2 cellular contexts compared by ENCODE assay signal in the genomic region with DNA sequence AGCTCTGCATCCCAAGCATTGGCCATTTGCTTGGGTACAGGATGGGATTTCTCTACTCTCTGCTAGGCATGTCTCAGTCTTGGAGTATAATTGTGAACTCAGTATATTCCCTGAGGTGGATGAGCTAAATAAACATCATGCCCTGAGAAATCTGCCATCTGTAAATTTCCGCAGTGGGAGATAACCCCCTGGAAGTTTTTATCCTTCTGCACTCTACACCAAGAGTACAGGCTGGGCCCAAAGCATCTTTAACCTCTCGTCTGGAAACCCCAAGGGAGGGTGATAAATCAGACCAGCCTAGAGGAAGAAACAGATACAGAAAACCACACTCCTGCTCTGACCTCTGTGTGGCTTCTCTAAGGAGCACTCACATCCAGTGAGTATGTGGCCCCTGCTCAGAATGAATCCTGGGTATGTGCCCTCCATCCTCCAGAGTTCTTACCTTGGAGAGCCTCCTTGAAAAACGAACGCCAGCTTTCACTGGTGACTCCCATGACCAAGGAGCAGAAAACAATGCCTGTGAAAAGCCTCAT.
TF ChIP-seq lines count a peak whose summit lies in the region.

No MANE protein-coding gene starts in this region.

TF ChIP-seq in A549, 52 proteins besides CTCF, POLR2A, EP300 and RAD21:
- no peak for TF ChIP-seq RNF2 (IDR thresholded peaks at IDR 0.05; ENCODE audit: borderline replicate concordance, low read depth)
- TF ChIP-seq TP53 (CRISPR knock-in tag; IDR thresholded peaks at IDR 0.05), result no peak
- TF ChIP-seq E2F6 (IDR thresholded peaks at IDR 0.05; ENCODE audit: borderline replicate concordance, low read depth), result no peak
- no peak for TF ChIP-seq CBX8 (IDR thresholded peaks at IDR 0.05)
- TF ChIP-seq ZC3H11A (IDR thresholded peaks at IDR 0.05), result no peak
- TF ChIP-seq PBX3 (IDR thresholded peaks at IDR 0.05), result no peak
- TF ChIP-seq TFCP2L1 (CRISPR knock-in tag; IDR thresholded peaks at IDR 0.05), result no peak
- no peak for TF ChIP-seq BHLHE40 (IDR thresholded peaks at IDR 0.05; ENCODE audit: low read depth, low read length)

TF ChIP-seq in GM12878, 131 proteins besides CTCF, POLR2A, EP300 and RAD21:
- TF ChIP-seq, protein P1, sequence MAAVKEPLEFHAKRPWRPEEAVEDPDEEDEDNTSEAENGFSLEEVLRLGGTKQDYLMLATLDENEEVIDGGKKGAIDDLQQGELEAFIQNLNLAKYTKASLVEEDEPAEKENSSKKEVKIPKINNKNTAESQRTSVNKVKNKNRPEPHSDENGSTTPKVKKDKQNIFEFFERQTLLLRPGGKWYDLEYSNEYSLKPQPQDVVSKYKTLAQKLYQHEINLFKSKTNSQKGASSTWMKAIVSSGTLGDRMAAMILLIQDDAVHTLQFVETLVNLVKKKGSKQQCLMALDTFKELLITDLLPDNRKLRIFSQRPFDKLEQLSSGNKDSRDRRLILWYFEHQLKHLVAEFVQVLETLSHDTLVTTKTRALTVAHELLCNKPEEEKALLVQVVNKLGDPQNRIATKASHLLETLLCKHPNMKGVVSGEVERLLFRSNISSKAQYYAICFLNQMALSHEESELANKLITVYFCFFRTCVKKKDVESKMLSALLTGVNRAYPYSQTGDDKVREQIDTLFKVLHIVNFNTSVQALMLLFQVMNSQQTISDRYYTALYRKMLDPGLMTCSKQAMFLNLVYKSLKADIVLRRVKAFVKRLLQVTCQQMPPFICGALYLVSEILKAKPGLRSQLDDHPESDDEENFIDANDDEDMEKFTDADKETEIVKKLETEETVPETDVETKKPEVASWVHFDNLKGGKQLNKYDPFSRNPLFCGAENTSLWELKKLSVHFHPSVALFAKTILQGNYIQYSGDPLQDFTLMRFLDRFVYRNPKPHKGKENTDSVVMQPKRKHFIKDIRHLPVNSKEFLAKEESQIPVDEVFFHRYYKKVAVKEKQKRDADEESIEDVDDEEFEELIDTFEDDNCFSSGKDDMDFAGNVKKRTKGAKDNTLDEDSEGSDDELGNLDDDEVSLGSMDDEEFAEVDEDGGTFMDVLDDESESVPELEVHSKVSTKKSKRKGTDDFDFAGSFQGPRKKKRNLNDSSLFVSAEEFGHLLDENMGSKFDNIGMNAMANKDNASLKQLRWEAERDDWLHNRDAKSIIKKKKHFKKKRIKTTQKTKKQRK (IDR thresholded peaks at IDR 0.05; ENCODE audit: low read depth, low read length), result no peak
- TF ChIP-seq PAX5 (IDR thresholded peaks at IDR 0.05; ENCODE audit: borderline replicate concordance, low read depth, low read length) (no peak), WRNIP1 (IDR thresholded peaks at IDR 0.05; ENCODE audit: borderline replicate concordance, low read depth, low read length) (no peak), NFYA (IDR thresholded peaks at IDR 0.05; ENCODE audit: borderline replicate concordance, low read depth, low read length) (no peak), MTA2 (IDR thresholded peaks at IDR 0.05; ENCODE audit: low read depth) (no peak), IKZF2 (IDR thresholded peaks at IDR 0.05) (no peak), MYB (IDR thresholded peaks at IDR 0.05; ENCODE audit: borderline replicate concordance, low read depth, low read length) (no peak), TAF1 (IDR thresholded peaks at IDR 0.05; ENCODE audit: borderline replicate concordance, low read depth, low read length) (no peak), CBX5 (IDR thresholded peaks at IDR 0.05; ENCODE audit: low read depth) (no peak), CBFB (IDR thresholded peaks at IDR 0.05; ENCODE audit: low read depth) (no peak), CHD4 (IDR thresholded peaks at IDR 0.05) (no peak), CHD1 (IDR thresholded peaks at IDR 0.05; ENCODE audit: low read depth, low read length) (no peak), ETV6 (conservative IDR thresholded peaks at IDR 0.05 in 1 of 2, IDR thresholded peaks at IDR 0.05 in 1 of 2; ENCODE audit: borderline replicate concordance in 1 of 2, low read depth in 1 of 2) (no peak), MYC (IDR thresholded peaks at IDR 0.05; ENCODE audit: insufficient read depth, insufficient read length, insufficient replicate concordance, low read length, severe bottlenecking) (no peak)
- TF ChIP-seq, protein P2, sequence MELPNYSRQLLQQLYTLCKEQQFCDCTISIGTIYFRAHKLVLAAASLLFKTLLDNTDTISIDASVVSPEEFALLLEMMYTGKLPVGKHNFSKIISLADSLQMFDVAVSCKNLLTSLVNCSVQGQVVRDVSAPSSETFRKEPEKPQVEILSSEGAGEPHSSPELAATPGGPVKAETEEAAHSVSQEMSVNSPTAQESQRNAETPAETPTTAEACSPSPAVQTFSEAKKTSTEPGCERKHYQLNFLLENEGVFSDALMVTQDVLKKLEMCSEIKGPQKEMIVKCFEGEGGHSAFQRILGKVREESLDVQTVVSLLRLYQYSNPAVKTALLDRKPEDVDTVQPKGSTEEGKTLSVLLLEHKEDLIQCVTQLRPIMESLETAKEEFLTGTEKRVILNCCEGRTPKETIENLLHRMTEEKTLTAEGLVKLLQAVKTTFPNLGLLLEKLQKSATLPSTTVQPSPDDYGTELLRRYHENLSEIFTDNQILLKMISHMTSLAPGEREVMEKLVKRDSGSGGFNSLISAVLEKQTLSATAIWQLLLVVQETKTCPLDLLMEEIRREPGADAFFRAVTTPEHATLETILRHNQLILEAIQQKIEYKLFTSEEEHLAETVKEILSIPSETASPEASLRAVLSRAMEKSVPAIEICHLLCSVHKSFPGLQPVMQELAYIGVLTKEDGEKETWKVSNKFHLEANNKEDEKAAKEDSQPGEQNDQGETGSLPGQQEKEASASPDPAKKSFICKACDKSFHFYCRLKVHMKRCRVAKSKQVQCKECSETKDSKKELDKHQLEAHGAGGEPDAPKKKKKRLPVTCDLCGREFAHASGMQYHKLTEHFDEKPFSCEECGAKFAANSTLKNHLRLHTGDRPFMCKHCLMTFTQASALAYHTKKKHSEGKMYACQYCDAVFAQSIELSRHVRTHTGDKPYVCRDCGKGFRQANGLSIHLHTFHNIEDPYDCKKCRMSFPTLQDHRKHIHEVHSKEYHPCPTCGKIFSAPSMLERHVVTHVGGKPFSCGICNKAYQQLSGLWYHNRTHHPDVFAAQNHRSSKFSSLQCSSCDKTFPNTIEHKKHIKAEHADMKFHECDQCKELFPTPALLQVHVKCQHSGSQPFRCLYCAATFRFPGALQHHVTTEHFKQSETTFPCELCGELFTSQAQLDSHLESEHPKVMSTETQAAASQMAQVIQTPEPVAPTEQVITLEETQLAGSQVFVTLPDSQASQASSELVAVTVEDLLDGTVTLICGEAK (IDR thresholded peaks at IDR 0.05; ENCODE audit: borderline replicate concordance), result no peak
- TF ChIP-seq, protein P3, sequence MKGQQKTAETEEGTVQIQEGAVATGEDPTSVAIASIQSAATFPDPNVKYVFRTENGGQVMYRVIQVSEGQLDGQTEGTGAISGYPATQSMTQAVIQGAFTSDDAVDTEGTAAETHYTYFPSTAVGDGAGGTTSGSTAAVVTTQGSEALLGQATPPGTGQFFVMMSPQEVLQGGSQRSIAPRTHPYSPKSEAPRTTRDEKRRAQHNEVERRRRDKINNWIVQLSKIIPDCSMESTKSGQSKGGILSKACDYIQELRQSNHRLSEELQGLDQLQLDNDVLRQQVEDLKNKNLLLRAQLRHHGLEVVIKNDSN (IDR thresholded peaks at IDR 0.05; ENCODE audit: borderline replicate concordance, extremely low read length, insufficient read depth, low read depth, low read length), result no peak
TF ChIP-seq in GM12878: peak in this region for 0.
